Comparison of ENCODE assay signal across 20 cellular contexts in genomic region chr15:88788816-88789215, GRCh38. TPM values are rescaled to one million over a fixed set of nuclear protein-coding genes. Genes with fewer than 3 reads are reported as not detected.
DNase-seq lines count a peak whose midpoint lies in the region; ATAC-seq and TF ChIP-seq lines count a peak whose summit lies in the region.
"Had no signal": no experiment of that assay in that cellular context is flagged by ENCODE, and none has a peak within 500 bp of the region (broad histone marks: within the 10 kb centered on the region; RNA-seq: fewer than 3 reads in every experiment).

No MANE protein-coding gene starts in this region.

- H3K9me3 ChIP-seq in adipocyte (ENCODE audit: control insufficient read depth, low read length) = no peaks in the 10 kb centered on the region

- H3K4me3 ChIP-seq in adipocyte (ENCODE audit: low read length) (no peak overlapping the region), fibroblast of the aortic adventitia (ENCODE audit: low read depth, low read length) (no peak overlapping the region)
- H3K4me3 ChIP-seq: SK-N-MC had no signal

- H3K36me3 ChIP-seq in adipocyte (ENCODE audit: control insufficient read depth, insufficient read depth, low read length, severe bottlenecking) = no peaks in the 10 kb centered on the region

- no peak for TF ChIP-seq CTCF in fibroblast of the aortic adventitia (IDR thresholded peaks at IDR 0.05; ENCODE audit: insufficient read depth, low read length)

- no peaks in the 10 kb centered on the region for H3K4me1 Mint-ChIP-seq in activated CD8-positive, alpha-beta memory T cell treated with anti-CD3 and anti-CD28 coated beads, Interleukin-2, amount 10 ng/mL, durations not matched to agents 7 days and 5 days

- H3K4me3 Mint-ChIP-seq in activated CD8-positive, alpha-beta memory T cell treated with anti-CD3 and anti-CD28 coated beads, Interleukin-2, amount 10 ng/mL, durations not matched to agents 7 days and 5 days = no peak overlapping the region

- DNase-seq in activated CD8-positive, alpha-beta memory T cell treated with anti-CD3 and anti-CD28 coated beads for 24 hours = peak; percentile 33
- DNase-seq in activated CD8-positive, alpha-beta memory T cell treated with anti-CD3 and anti-CD28 coated beads, Interleukin-2, amount 10 ng/mL, durations not matched to agents 7 days and 5 days = no peak
- DNase-seq in adipocyte (ENCODE audit: low read depth) (peak; percentile 60), fibroblast of the aortic adventitia (ENCODE audit: low read depth) (peak; percentile 4), NCI-H1417 treated with DMSO at 0.1 percent for 48 hours (lab: John Stamatoyannopoulos, UW) (no peak), NCI-H1105 (lab: John Stamatoyannopoulos, UW) (no peak)
- DNase-seq: Calu3; DMS79 treated with DMSO at 0.1 percent for 48 hours; Karpas-422; NCI-H1694; NCI-H2029 treated with DMSO at 0.1 percent for 48 hours; NCI-H446 treated with DMSO at 0.1 percent for 48 hours; NCI-H526; NCI-H82; NK-92 treated with Interleukin-12 subunit alpha and Interleukin-12 subunit beta, amount 100 ng/mL, for 24 hours; SIG-M5 had no signal

- H3K27me3 Mint-ChIP-seq in activated CD8-positive, alpha-beta memory T cell treated with anti-CD3 and anti-CD28 coated beads, Interleukin-2, amount 10 ng/mL, durations not matched to agents 7 days and 5 days = peaks cover 34% of the 10 kb centered on the region

- H3K27ac Mint-ChIP-seq in activated CD8-positive, alpha-beta memory T cell treated with anti-CD3 and anti-CD28 coated beads, Interleukin-2, amount 10 ng/mL, durations not matched to agents 7 days and 5 days = no peak overlapping the region

- CTCF ChIA-PET in activated CD8-positive, alpha-beta memory T cell treated with anti-CD3 and anti-CD28 coated beads, Interleukin-2, amount 10 ng/mL, durations not matched to agents 7 days and 5 days (lab: Charles Lee) = no interaction called here

- no peak overlapping the region for H3K9ac ChIP-seq in adipocyte (ENCODE audit: low read length)

- H3K27me3 ChIP-seq in adipocyte (replicated peaks; ENCODE audit: control insufficient read depth, insufficient read depth, low read length) = peaks cover 28% of the 10 kb centered on the region

- H3K4me1 ChIP-seq in adipocyte (ENCODE audit: control insufficient read depth, insufficient read depth, low read length) = peaks cover 4% of the 10 kb centered on the region

- no peak for ATAC-seq in activated CD8-positive, alpha-beta memory T cell treated with anti-CD3 and anti-CD28 coated beads, Interleukin-2, amount 10 ng/mL, durations not matched to agents 7 days and 5 days
- ATAC-seq in GM19324 (IDR thresholded peaks at IDR 0.05; ENCODE audit: low FRiP score, unreplicated experiment) = no peak
- ATAC-seq: HepG2 had no signal

- no peaks in the 10 kb centered on the region for H3K36me3 Mint-ChIP-seq in activated CD8-positive, alpha-beta memory T cell treated with anti-CD3 and anti-CD28 coated beads, Interleukin-2, amount 10 ng/mL, durations not matched to agents 7 days and 5 days

- H3K9me3 Mint-ChIP-seq in activated CD8-positive, alpha-beta memory T cell treated with anti-CD3 and anti-CD28 coated beads, Interleukin-2, amount 10 ng/mL, durations not matched to agents 7 days and 5 days (ENCODE audit: low read depth) = no peaks in the 10 kb centered on the region

RNA-seq across cellular contexts. Expression of gene ACAN, which starts 14.4 kb away (rescaled TPM):
- total RNA-seq in activated CD8-positive, alpha-beta memory T cell treated with anti-CD3 and anti-CD28 coated beads, Interleukin-2, amount 10 ng/mL, durations not matched to agents 7 days and 5 days = not detected
- 2.0 and 3.3 TPM in 2 replicates for total RNA-seq in fibroblast of the aortic adventitia (ENCODE audit: low replicate concordance)
- total RNA-seq: Calu3, HepG2, M059J had no signal

Comparison
In these comparisons a context has a peak if more than half of its experiments do, and no peak if none do; other contexts are left out.
1. DNase-seq: peak in activated CD8-positive, alpha-beta memory T cell treated with anti-CD3 and anti-CD28 coated beads for 24 hours (single experiment), adipocyte (single experiment) and fibroblast of the aortic adventitia (single experiment); none in activated CD8-positive, alpha-beta memory T cell treated with anti-CD3 and anti-CD28 coated beads, Interleukin-2, amount 10 ng/mL, durations not matched to agents 7 days and 5 days (single experiment), NCI-H1417 treated with DMSO at 0.1 percent for 48 hours (single experiment) and NCI-H1105 (single experiment).